8 cellular contexts compared by ENCODE assay signal in the genomic region with DNA sequence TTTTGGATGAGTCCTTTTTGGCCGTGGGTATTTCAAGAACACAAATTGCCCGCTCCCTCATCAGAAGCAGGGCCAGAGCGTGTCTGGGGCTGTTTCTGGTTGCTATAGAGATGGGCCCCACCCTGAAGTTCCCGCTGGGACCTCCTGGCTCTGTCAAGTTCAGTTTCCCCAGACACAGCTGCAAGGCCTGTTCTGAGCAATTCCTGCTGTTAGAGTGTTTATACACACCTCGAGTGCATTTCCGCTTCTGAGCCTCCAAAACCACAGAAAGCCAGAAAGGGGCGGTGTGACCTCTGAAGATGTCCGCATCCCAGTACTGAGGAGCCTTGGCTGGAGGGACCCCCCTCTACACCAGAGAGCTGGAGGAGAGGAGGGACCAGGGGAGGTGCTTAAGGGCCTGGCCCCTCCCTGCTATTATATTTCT. TPM values are rescaled to one million over a fixed set of nuclear protein-coding genes. Genes with fewer than 3 reads are reported as not detected.
DNase-seq lines count a peak whose midpoint lies in the region; ATAC-seq and TF ChIP-seq lines count a peak whose summit lies in the region.

No MANE protein-coding gene starts in this region.

- intact Hi-C loops in psoas muscle (cut with DNase I): no loop called here

- H3K4me1 ChIP-seq in RWPE2 (ENCODE audit: insufficient read depth, poor library complexity, severe bottlenecking) (peaks cover 13% of the 10 kb centered on the region), esophagus (ENCODE audit: control insufficient read depth in 2 of 2, insufficient read depth in 2 of 2, low read length in 1 of 2) (peaks cover under 1 to 3% of the 10 kb centered on the region in 2 donors), psoas muscle (peaks cover 5% of the 10 kb centered on the region)

- no peaks in the 10 kb centered on the region for H3K36me3 ChIP-seq in RWPE2 (ENCODE audit: low read depth)
- no peaks in the 10 kb centered on the region for H3K36me3 ChIP-seq in esophagus (ENCODE audit: control insufficient read depth in 2 of 2, insufficient read depth in 2 of 2, low read length in 1 of 2)
- H3K36me3 ChIP-seq in psoas muscle (ENCODE audit: insufficient read depth in 1 of 2, low read depth in 1 of 2): no peaks in the 10 kb centered on the region

- WGBS in esophagus, 2 donors: 12 to 27% methylated on average over 8 of the region's 8 CpGs
- WGBS in psoas muscle, 3 donors: 31 to 36% (median 34%) methylated on average over 8 of the region's 8 CpGs

- DNase-seq in AG10803 (ENCODE audit: low read depth) (peak; percentile 80), RWPE2 (ENCODE audit: low spot score) (no peak), psoas muscle (peak; percentile 74 to 86), globus pallidus (ENCODE audit: low spot score) (no peak), NCI-H187 treated with DMSO at 0.1 percent for 48 hours (lab: John Stamatoyannopoulos, UW) (no peak)

- no peak overlapping the region for H3K4me3 ChIP-seq in AG10803 (ENCODE audit: low read length)
- no peak overlapping the region for H3K4me3 ChIP-seq in RWPE2 (ENCODE audit: severe bottlenecking)
- no peak overlapping the region for H3K4me3 ChIP-seq in esophagus (ENCODE audit: low read depth in 1 of 2, low read length in 2 of 2)
- no peak overlapping the region for H3K4me3 ChIP-seq in psoas muscle

- no peaks in the 10 kb centered on the region for H3K27me3 ChIP-seq in RWPE2 (ENCODE audit: insufficient read depth, poor library complexity, severe bottlenecking)
- no peaks in the 10 kb centered on the region for H3K27me3 ChIP-seq in esophagus (ENCODE audit: control insufficient read depth in 1 of 2, insufficient read depth in 2 of 2, low read length in 2 of 2)
- no peaks in the 10 kb centered on the region for H3K27me3 ChIP-seq in psoas muscle (ENCODE audit: insufficient read depth in 3 of 3, low read length in 2 of 3)

- peak; percentile 75 for ATAC-seq in GM18858 (IDR thresholded peaks at IDR 0.05; ENCODE audit: unreplicated experiment)
- peak; percentile 73 for ATAC-seq in HG02970 (IDR thresholded peaks at IDR 0.05; ENCODE audit: low FRiP score, unreplicated experiment)
- ATAC-seq in RWPE2 (ENCODE audit: low read depth): peak; percentile 47
- ATAC-seq in psoas muscle: peak; percentile 28 to 78 (median 56)

- no peak overlapping the region for H3K27ac ChIP-seq in RWPE2 (ENCODE audit: poor library complexity, severe bottlenecking)
- H3K27ac ChIP-seq in esophagus (ENCODE audit: low read depth in 2 of 2, low read length in 1 of 2): peak overlapping the region; percentile 70 to 86
- peak overlapping the region; percentile 41 for H3K27ac ChIP-seq in psoas muscle

- no peak for TF ChIP-seq CTCF in AG10803 (conservative IDR thresholded peaks at IDR 0.05; ENCODE audit: low read length)
- TF ChIP-seq CTCF in RWPE2 (IDR thresholded peaks at IDR 0.05; ENCODE audit: poor library complexity, severe bottlenecking): no peak
- no peak for TF ChIP-seq CTCF in psoas muscle (IDR thresholded peaks at IDR 0.05)

- H3K9me3 ChIP-seq in RWPE2 (ENCODE audit: severe bottlenecking): no peaks in the 10 kb centered on the region
- no peaks in the 10 kb centered on the region for H3K9me3 ChIP-seq in esophagus (ENCODE audit: control insufficient read depth in 2 of 2, insufficient read depth in 1 of 2, low read depth in 1 of 2, low read length in 1 of 2)
- H3K9me3 ChIP-seq in psoas muscle: no peaks in the 10 kb centered on the region

RNA-seq across cellular contexts. Expression of a gene that starts 9.3 kb away (rescaled TPM):
- polyA plus RNA-seq in esophagus (10 to 100 TPM; 65.1 to 65.9 TPM), psoas muscle (100 to 1,000 TPM; 115 to 174 (median 149) TPM)
- total RNA-seq in psoas muscle: 100 to 1,000 TPM; 109 to 278 (median 164) TPM

RNA-seq across cellular contexts. Expression of a gene that starts 13.9 kb away (rescaled TPM):
- polyA plus RNA-seq in esophagus (10 to 100 TPM; 20.4 to 21.7 TPM), psoas muscle (10 to 100 TPM in 2 of 3 donors, 1 to 10 TPM in 1; 8.4 to 17.1 (median 10.9) TPM)
- 10 to 100 TPM in 3 of 4 donors, 1 to 10 TPM in 1; 8.9 to 16.0 (median 10.9) TPM for total RNA-seq in psoas muscle

RNA-seq across cellular contexts. Expression of a gene that starts 20.3 kb away (rescaled TPM):
- polyA plus RNA-seq in esophagus: 10 to 100 TPM; 21.0 to 22.4 TPM
- total RNA-seq in psoas muscle: 10 to 100 TPM in 1 of 4 donors, 1 to 10 TPM in 3; 5.1 to 12.8 (median 7.2) TPM
- 1 to 10 TPM; 1.7 to 3.7 (median 2.2) TPM for polyA plus RNA-seq in psoas muscle

RNA-seq across cellular contexts. Expression of a gene that starts 32.3 kb away (rescaled TPM):
- polyA plus RNA-seq in esophagus (10 to 100 TPM in 1 of 2 donors, 1 to 10 TPM in 1; 9.8 to 19.8 TPM), psoas muscle (10 to 100 TPM in 1 of 3 donors, 1 to 10 TPM in 2; 9.0 to 14.8 (median 9.0) TPM)
- 10 to 100 TPM in 2 of 4 donors, 1 to 10 TPM in 2; 9.2 to 10.3 (median 9.7) TPM for total RNA-seq in psoas muscle

RNA-seq across cellular contexts. Expression of a gene that starts 40.2 kb away (rescaled TPM):
- polyA plus RNA-seq in esophagus (10 to 100 TPM; 51.7 to 65.8 TPM), psoas muscle (100 to 1,000 TPM; 104 to 115 (median 107) TPM)
- 100 to 1,000 TPM; 107 to 168 (median 125) TPM for total RNA-seq in psoas muscle

Comparison
In these comparisons a context has a peak if more than half of its experiments do, and no peak if none do; other contexts are left out.
1. DNase-seq: peak in AG10803 (single experiment) and psoas muscle (2 of 2); none in RWPE2 (single experiment), globus pallidus (single experiment) and NCI-H187 treated with DMSO at 0.1 percent for 48 hours (single experiment).
2. RNA of a gene that starts 20.3 kb away (polyA plus RNA-seq): 21.0 to 22.4 TPM in esophagus; 1.7 to 3.7 TPM in psoas muscle; every median in the first group is over 4 times any median in the second.
3. Peak in every context shown above with its lines, with median percentiles within 50 percentile points of each other: ATAC-seq.